ENCODE assay signal across 10 cellular contexts in genomic region chr11:82895437-82896091, GRCh38. TPM values are rescaled to one million over a fixed set of nuclear protein-coding genes. Genes with fewer than 3 reads are reported as not detected.
A peak's percentile ranks its signal among the peaks of the same experiment; 100 is the strongest.
DNase-seq lines count a peak whose midpoint lies in the region; ATAC-seq and TF ChIP-seq lines count a peak whose summit lies in the region.
"Had no signal": no experiment of that assay in that cellular context is flagged by ENCODE, and none has a peak within 500 bp of the region (broad histone marks: within the 10 kb centered on the region; RNA-seq: fewer than 3 reads in every experiment).

No MANE protein-coding gene starts in this region.

- peak; percentile 24 for ATAC-seq in GM19397 (IDR thresholded peaks at IDR 0.05; ENCODE audit: unreplicated experiment)
- peak; percentile 45 for ATAC-seq in HG03135 (IDR thresholded peaks at IDR 0.05; ENCODE audit: unreplicated experiment)

- H3K27ac ChIP-seq in endodermal cell (ENCODE audit: low read depth, low read length), result no peak overlapping the region

- intact Hi-C loops in CD14-positive monocyte (cut with micrococcal nuclease), result no loop called here

- H3K4me1 Mint-ChIP-seq in CD14-positive monocyte (peaks cover 60% of the 10 kb centered on the region), endodermal cell (peaks cover 12% of the 10 kb centered on the region)

- no peaks in the 10 kb centered on the region for H3K36me3 ChIP-seq in endodermal cell (ENCODE audit: control insufficient read depth, insufficient read depth, low read length)

- DNase-seq in CD14-positive monocyte (ENCODE audit: low spot score) (peak; percentile 51), RPMI8226 (peak; percentile 14), GM19238 (ENCODE audit: insufficient read length, low spot score) (no peak), DMS 273 treated with DMSO at 0.1 percent for 48 hours (lab: John Stamatoyannopoulos, UW) (no peak), NCI-H748 (lab: John Stamatoyannopoulos, UW; ENCODE audit: unreplicated experiment) (no peak), endodermal cell (no peak)
- DNase-seq: ACHN; activated T-cell treated with anti-CD3 and anti-CD28 coated beads, Interleukin-2, amount 50 U/mL, for 48 hours had no signal

- H3K4me3 Mint-ChIP-seq in CD14-positive monocyte (peak overlapping the region; percentile 13 to 71), endodermal cell (no peak overlapping the region)

- H3K27ac Mint-ChIP-seq in CD14-positive monocyte, result peak overlapping the region; percentile 88 to 95 (median 91)
- no peak overlapping the region for H3K27ac Mint-ChIP-seq in endodermal cell

- no peaks in the 10 kb centered on the region for H3K4me1 ChIP-seq in endodermal cell (ENCODE audit: control insufficient read depth, insufficient read depth, low read length)

- no peaks in the 10 kb centered on the region for H3K9me3 ChIP-seq in endodermal cell (ENCODE audit: control insufficient read depth, low read length)

- H3K27me3 ChIP-seq in endodermal cell (ENCODE audit: control insufficient read depth, insufficient read depth, low read length, poor library complexity, severe bottlenecking), result no peaks in the 10 kb centered on the region

- no peak overlapping the region for H3K4me3 ChIP-seq in endodermal cell (ENCODE audit: low read length)

- no peaks in the 10 kb centered on the region for H3K27me3 Mint-ChIP-seq in CD14-positive monocyte (ENCODE audit: low read depth in 3 of 3)
- H3K27me3 Mint-ChIP-seq in endodermal cell (ENCODE audit: insufficient read depth), result no peaks in the 10 kb centered on the region

- H3K36me3 Mint-ChIP-seq in CD14-positive monocyte (peaks cover 20 to 35% of the 10 kb centered on the region in 2 donors), endodermal cell (ENCODE audit: low read depth) (peaks cover 4% of the 10 kb centered on the region)

- H3K9ac ChIP-seq in endodermal cell (ENCODE audit: extremely low read depth, low read length, poor library complexity, severe bottlenecking), result no peak overlapping the region

- TF ChIP-seq CTCF in CD14-positive monocyte (IDR thresholded peaks at IDR 0.05) (no peak), endodermal cell (conservative IDR thresholded peaks at IDR 0.05) (no peak)

- H3K9me3 Mint-ChIP-seq in CD14-positive monocyte (peaks cover 0 to 1% (median 0%) of the 10 kb centered on the region in 7 donors), endodermal cell (no peaks in the 10 kb centered on the region)

RNA-seq across cellular contexts. Expression of gene PRCP, which starts 4.7 kb away (rescaled TPM):
- 100 to 1,000 TPM; 186 to 228 TPM for polyA plus RNA-seq in CD14-positive monocyte
- total RNA-seq in endodermal cell, result 100 to 1,000 TPM in 1 of 2 donors, 10 to 100 TPM in 1; 76.8 to 107 TPM
- 67.8 TPM for polyA plus RNA-seq in endodermal cell (2013, experiment 1 of 2)
- polyA plus RNA-seq in endodermal cell (2013, experiment 2 of 2), result 60.5 TPM

RNA-seq across cellular contexts. Expression of gene DDIAS, which starts 6.0 kb away (rescaled TPM):
- 10 to 100 TPM; 13.5 to 14.1 TPM for polyA plus RNA-seq in CD14-positive monocyte
- 10 to 100 TPM; 14.4 to 24.1 TPM for total RNA-seq in endodermal cell
- polyA plus RNA-seq in endodermal cell (2013, experiment 1 of 2), result 18.7 TPM
- 18.3 TPM for polyA plus RNA-seq in endodermal cell (2013, experiment 2 of 2)

Comparison
In these comparisons a context has a peak if more than half of its experiments do, and no peak if none do; other contexts are left out.
1. DNase-seq: peak in CD14-positive monocyte (single experiment) and RPMI8226 (single experiment); none in GM19238 (single experiment), DMS 273 treated with DMSO at 0.1 percent for 48 hours (single experiment), NCI-H748 (single experiment) and endodermal cell (single experiment).